ENCODE assay signal across 19 cellular contexts in the genomic region with DNA sequence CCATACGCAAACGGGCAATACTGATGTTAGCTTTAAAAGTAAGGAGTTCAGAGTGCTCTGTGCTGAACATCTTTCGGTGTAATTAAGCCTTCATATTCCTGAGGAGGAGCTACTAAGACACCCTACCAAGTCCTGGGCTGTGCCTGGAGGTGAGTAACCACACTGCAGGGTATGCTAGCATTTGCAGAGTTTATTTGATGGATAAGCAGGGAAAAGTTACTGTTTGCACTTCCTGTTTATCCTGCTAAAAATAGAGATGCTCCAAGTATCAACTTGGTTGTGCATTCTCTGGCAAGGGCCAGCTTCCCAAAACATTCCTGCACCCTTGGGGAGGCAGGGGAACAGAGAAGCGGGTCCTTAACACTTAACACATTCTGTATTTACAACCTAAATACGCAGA. TPM values are rescaled to one million over a fixed set of nuclear protein-coding genes. Genes with fewer than 3 reads are reported as not detected.
DNase-seq lines count a peak whose midpoint lies in the region; ATAC-seq and TF ChIP-seq lines count a peak whose summit lies in the region.
"Had no signal": no experiment of that assay in that cellular context is flagged by ENCODE, and none has a peak within 500 bp of the region (broad histone marks: within the 10 kb centered on the region; RNA-seq: fewer than 3 reads in every experiment).

No MANE protein-coding gene starts in this region.

- H3K27ac ChIP-seq in IMR-90 (ENCODE audit: insufficient read depth, low read length) (no peak overlapping the region), fibroblast of lung (ENCODE audit: insufficient read depth, low read length) (no peak overlapping the region), neural progenitor cell (peak overlapping the region; percentile 47)

- H3F3A ChIP-seq in neural progenitor cell (ENCODE audit: low read depth): peaks cover 11% of the 10 kb centered on the region

- in situ Hi-C loops in IMR-90 (cut with MboI; ENCODE audit: low sequenced_read_pairs): no loop called here

- H2BK15ac ChIP-seq in IMR-90 (ENCODE audit: low read depth, low read length): no peak overlapping the region

- POLR2A ChIA-PET in IMR-90 (lab: Charles Lee; ENCODE audit: unreplicated experiment): no interaction called here

- no CpG with 5 or more reads among the region's 5 CpGs for WGBS in IMR-90 (ENCODE audit: extremely low coverage in 2 of 2, insufficient read length in 1 of 2), 2 experiments

- H2BK5ac ChIP-seq in IMR-90 (ENCODE audit: low read depth, low read length, poor library complexity, severe bottlenecking): no peak overlapping the region

- TF ChIP-seq CTCF in IMR-90 (conservative IDR thresholded peaks at IDR 0.05; ENCODE audit: low read depth, low read length) (no peak), fibroblast of lung (conservative IDR thresholded peaks at IDR 0.05 in 1 of 2, IDR thresholded peaks at IDR 0.05 in 1 of 2; ENCODE audit: low read depth in 1 of 2, low read length in 2 of 2) (no peak), neural progenitor cell (IDR thresholded peaks at IDR 0.05) (no peak)

- H3K27me3 ChIP-seq in IMR-90 (ENCODE audit: control insufficient read depth, insufficient read depth, low read length) (no peaks in the 10 kb centered on the region), fibroblast of lung (ENCODE audit: control insufficient read depth, insufficient read depth, low read length) (no peaks in the 10 kb centered on the region), neural progenitor cell (no peaks in the 10 kb centered on the region)

- intact Hi-C loops in IMR-90 (cut with micrococcal nuclease): loop anchor here (2.0 kb wide), 1 partner anchor 13 kb away; no protein-coding TSS in a partner anchor

- peak overlapping the region in 1 of 2 experiments; percentile 22; a peak in 1 of 4 replicates for H4K8ac ChIP-seq in IMR-90 (ENCODE audit: low read depth in 2 of 2, low read length in 2 of 2)

- peak overlapping the region; percentile 11; the same call in 1 of the 2 replicates for H3K4ac ChIP-seq in IMR-90 (ENCODE audit: low read depth, low read length)

- H3K4me3 Mint-ChIP-seq in neural progenitor cell: peak overlapping the region; percentile 71
- H3K4me3 Mint-ChIP-seq: naive thymus-derived CD8-positive, alpha-beta T cell; T-helper 2 cell treated with Interferon-gamma antibody and Interleukin-4, amounts not matched to agents 5 μg/mL and 100 μg/mL, for 36 hours had no signal

- no peaks in the 10 kb centered on the region; the same call in 1 of the 2 replicates for H4K20me1 ChIP-seq in IMR-90 (ENCODE audit: insufficient read depth, low read length)
- H4K20me1 ChIP-seq in fibroblast of lung (ENCODE audit: control insufficient read depth, extremely low read depth, insufficient read depth, low read length): no peaks in the 10 kb centered on the region
- H4K20me1 ChIP-seq in neural progenitor cell (ENCODE audit: low read depth): peaks cover 3% of the 10 kb centered on the region

- peak overlapping the region; percentile 92 for H3K27ac Mint-ChIP-seq in neural progenitor cell
- H3K27ac Mint-ChIP-seq: naive thymus-derived CD8-positive, alpha-beta T cell; T-helper 2 cell treated with Interferon-gamma antibody and Interleukin-4, amounts not matched to agents 5 μg/mL and 100 μg/mL, for 36 hours had no signal

- no peaks in the 10 kb centered on the region for H3K79me1 ChIP-seq in IMR-90 (ENCODE audit: low read depth in 1 of 2, low read length in 2 of 2)

- peaks cover 57% of the 10 kb centered on the region for H3K4me1 Mint-ChIP-seq in neural progenitor cell
- H3K4me1 Mint-ChIP-seq: naive thymus-derived CD8-positive, alpha-beta T cell had no signal

- H3K4me3 ChIP-seq in IMR-90 (ENCODE audit: insufficient read depth, low read depth, low read length) (no peak overlapping the region), fibroblast of lung (replicated peaks in 1 of 4; ENCODE audit: control extremely low read depth in 1 of 4, insufficient read depth in 1 of 4, low read depth in 3 of 4, low read length in 4 of 4) (no peak overlapping the region), neural progenitor cell (peak overlapping the region; percentile 2)
- H3K4me3 ChIP-seq: K562, left lung had no signal

- H2AFZ ChIP-seq in IMR-90 (replicated peaks; ENCODE audit: low read length, poor library complexity) (no peak overlapping the region), fibroblast of lung (ENCODE audit: low read length) (peak overlapping the region; percentile 18), neural progenitor cell (replicated peaks) (no peak overlapping the region)

- H4K5ac ChIP-seq in IMR-90 (ENCODE audit: low read depth, low read length): no peak overlapping the region

- dilution Hi-C loops in IMR-90 (cut with HindIII; ENCODE audit: low sequenced_read_pairs, unreplicated experiment): no loop called here

- H3K9me3 ChIP-seq in IMR-90 (ENCODE audit: control insufficient read depth, insufficient read depth, low read length) (no peaks in the 10 kb centered on the region), fibroblast of lung (ENCODE audit: control insufficient read depth, insufficient read depth, low read depth, low read length) (no peaks in the 10 kb centered on the region), neural progenitor cell (ENCODE audit: low read depth) (no peaks in the 10 kb centered on the region)
- H3K9me3 ChIP-seq: left lung had no signal

- H3K9ac ChIP-seq in IMR-90 (ENCODE audit: low read depth, low read length): no peak overlapping the region
- H3K9ac ChIP-seq in fibroblast of lung (ENCODE audit: insufficient read depth, low read length): no peak overlapping the region
- H3K9ac ChIP-seq in neural progenitor cell: no peak overlapping the region

- H3K9me3 Mint-ChIP-seq in neural progenitor cell: no peaks in the 10 kb centered on the region
- H3K9me3 Mint-ChIP-seq: naive thymus-derived CD8-positive, alpha-beta T cell; T-helper 2 cell treated with Interferon-gamma antibody and Interleukin-4, amounts not matched to agents 5 μg/mL and 100 μg/mL, for 36 hours had no signal

- BruUV-seq in IMR-90 (replicated peaks; lab: Mats Ljungman, UMichigan): no TSS peak

- H3K4me1 ChIP-seq in IMR-90 (ENCODE audit: control insufficient read depth, insufficient read depth, low read length) (peaks cover 8% of the 10 kb centered on the region), fibroblast of lung (ENCODE audit: control insufficient read depth, extremely low read depth, insufficient read depth, low read length) (peaks cover 2% of the 10 kb centered on the region), neural progenitor cell (peaks cover 24% of the 10 kb centered on the region)
- H3K4me1 ChIP-seq: left lung had no signal

- H3K36me3 ChIP-seq in IMR-90 (ENCODE audit: control insufficient read depth, insufficient read depth, low read length): no peaks in the 10 kb centered on the region
- no peaks in the 10 kb centered on the region for H3K36me3 ChIP-seq in fibroblast of lung (ENCODE audit: control insufficient read depth, insufficient read depth, low read length)
- H3K36me3 ChIP-seq in neural progenitor cell: no peaks in the 10 kb centered on the region
- H3K36me3 ChIP-seq: left lung had no signal

- H3K79me2 ChIP-seq in fibroblast of lung (ENCODE audit: control insufficient read depth, insufficient read depth, low read length) (no peaks in the 10 kb centered on the region), neural progenitor cell (ENCODE audit: low read depth) (peaks cover 5% of the 10 kb centered on the region)

- H3K23ac ChIP-seq in IMR-90 (ENCODE audit: low read depth, low read length): peak overlapping the region; percentile 37; the same call in 1 of the 2 replicates

- H3K18ac ChIP-seq in IMR-90 (ENCODE audit: low read depth, low read length): no peak overlapping the region

- peaks cover 3% of the 10 kb centered on the region for H3K27me3 Mint-ChIP-seq in neural progenitor cell (ENCODE audit: insufficient read depth, low read depth)

- H3K4me2 ChIP-seq in IMR-90 (ENCODE audit: low read depth, low read length) (no peak overlapping the region), fibroblast of lung (ENCODE audit: extremely low read depth, insufficient read depth, low read length) (no peak overlapping the region), neural progenitor cell (peak overlapping the region; percentile 63)

- peak overlapping the region; percentile 46; the same call in 1 of the 2 replicates for H3K14ac ChIP-seq in IMR-90 (replicated peaks; ENCODE audit: low read depth, low read length)

- peak overlapping the region; percentile 56; the same call in 1 of the 2 replicates for H2AK5ac ChIP-seq in IMR-90 (ENCODE audit: low read depth, low read length)

- CTCF ChIA-PET in IMR-90 (lab: Yijun Ruan, JAX): no interaction called here

- H3K36me3 Mint-ChIP-seq in neural progenitor cell: peaks cover 10% of the 10 kb centered on the region
- H3K36me3 Mint-ChIP-seq: naive thymus-derived CD8-positive, alpha-beta T cell had no signal

- 0 out of 2 replicates have a peak overlapping the region, but pooled peaks have one; percentile 32 for H2BK120ac ChIP-seq in IMR-90 (ENCODE audit: low read depth, low read length)

- H2BK20ac ChIP-seq in IMR-90 (ENCODE audit: low read depth, low read length): peak overlapping the region; percentile 28; the same call in 1 of the 2 replicates

- peak; percentile 50 for ATAC-seq in IMR-90 (ENCODE audit: low read depth)
- ATAC-seq: K562; naive thymus-derived CD8-positive, alpha-beta T cell had no signal

- DNase-seq in AG08395 (ENCODE audit: low spot score) (peak; percentile 33), IMR-90 (peak; percentile 14), fibroblast of lung (ENCODE audit: low read depth in 2 of 2) (no peak), neural progenitor cell (ENCODE audit: low spot score) (no peak), NCI-H1694 (lab: John Stamatoyannopoulos, UW) (no peak), NCI-H774 (lab: John Stamatoyannopoulos, UW) (no peak), NCI-H2107 (lab: John Stamatoyannopoulos, UW) (no peak)
- DNase-seq in stimulated activated naive CD4-positive, alpha-beta T cell treated with Interleukin-2 at 50 U/mL for 16 hours (lab: John Stamatoyannopoulos, UW): no peak
- DNase-seq: activated CD4-positive, alpha-beta T cell treated with anti-CD3 and anti-CD28 coated beads for 1 hour; activated effector memory CD4-positive, alpha-beta T cell treated with anti-CD3 and anti-CD28 coated beads, Interleukin-2, amount 50 U/mL, for 16 hours; aorta; cerebellar nuclear complex; left lung; naive thymus-derived CD8-positive, alpha-beta T cell; NCI-H2081; NCI-H526; OCI-M1 had no signal

- no peak for TF ChIP-seq RAD21 in IMR-90 (IDR thresholded peaks at IDR 0.05; ENCODE audit: low read length)

- no peak overlapping the region for H3K56ac ChIP-seq in IMR-90 (ENCODE audit: extremely low read depth, insufficient read depth, low read length)

- no peak overlapping the region for H4K91ac ChIP-seq in IMR-90 (ENCODE audit: insufficient read depth, low read depth, low read length)

- no peak for TF ChIP-seq POLR2A in IMR-90 (IDR thresholded peaks at IDR 0.05; ENCODE audit: low read depth, low read length)

- no peak overlapping the region for H2AK9ac ChIP-seq in IMR-90 (replicated peaks; ENCODE audit: low read depth, low read length, poor library complexity)

- H3K9me1 ChIP-seq in IMR-90 (ENCODE audit: insufficient read depth, low read length): peaks cover 7% of the 10 kb centered on the region; the same call in 1 of the 2 replicates

RNA-seq across cellular contexts. Expression of a gene that starts 49.8 kb away (rescaled TPM):
- total RNA-seq in IMR-90 (2012; rRNA removed): 2.5 and 3.3 TPM in 2 replicates
- polyA plus RNA-seq in IMR-90 (2012; rRNA removed): 4.6 and 4.7 TPM in 2 replicates
- 4.8 and 5.6 TPM in 2 replicates for polyA plus RNA-seq in IMR-90 (2012; cell fraction: cytosol; rRNA removed)
- polyA plus RNA-seq in IMR-90 (2012; cell fraction: nucleus; rRNA removed; ENCODE audit: low replicate concordance): 3.6 and 3.7 TPM in 2 replicates
- 2.1 and 3.1 TPM in 2 replicates for total RNA-seq in fibroblast of lung
- polyA plus RNA-seq in fibroblast of lung: 1.0 and 1.2 TPM in 2 replicates
- 1.6 and 2.9 TPM in 2 replicates for polyA plus RNA-seq in fibroblast of lung (2012)
- polyA minus RNA-seq in fibroblast of lung (ENCODE audit: low replicate concordance): 2.4 and 2.6 TPM in 2 replicates
- 21.8 and 25.2 TPM in 2 replicates for total RNA-seq in neural progenitor cell (ENCODE audit: low replicate concordance)

Comparison
In these comparisons a context has a peak if more than half of its experiments do, and no peak if none do; other contexts are left out.
1. DNase-seq: peak in AG08395 (single experiment) and IMR-90 (single experiment); none in fibroblast of lung (0 of 2), neural progenitor cell (single experiment), NCI-H1694 (single experiment), NCI-H774 (single experiment), NCI-H2107 (single experiment) and stimulated activated naive CD4-positive, alpha-beta T cell treated with Interleukin-2 at 50 U/mL for 16 hours (single experiment).